16 cellular contexts compared by ENCODE assay signal in genomic region chr22:44179989-44180705, GRCh38. TPM values are rescaled to one million over a fixed set of nuclear protein-coding genes. Genes with fewer than 3 reads are reported as not detected.
DNase-seq lines count a peak whose midpoint lies in the region; ATAC-seq and TF ChIP-seq lines count a peak whose summit lies in the region.
"Had no signal": no experiment of that assay in that cellular context is flagged by ENCODE, and none has a peak within 500 bp of the region (broad histone marks: within the 10 kb centered on the region; RNA-seq: fewer than 3 reads in every experiment).

No MANE protein-coding gene starts in this region.

- no peak for TF ChIP-seq EP300 in stomach (IDR thresholded peaks at IDR 0.05)

- TF ChIP-seq CTCF in CD8-positive, alpha-beta T cell (IDR thresholded peaks at IDR 0.05) = no peak
- TF ChIP-seq CTCF in glutamatergic neuron (IDR thresholded peaks at IDR 0.05; ENCODE audit: partially characterized antibody, unreplicated experiment) (no peak), thyroid gland (IDR thresholded peaks at IDR 0.05) (no peak), stomach (IDR thresholded peaks at IDR 0.05) (no peak)

- peaks cover 34% of the 10 kb centered on the region for H3K4me1 Mint-ChIP-seq in CD8-positive, alpha-beta T cell (ENCODE audit: low read depth)
- H3K4me1 Mint-ChIP-seq in activated CD4-positive, alpha-beta memory T cell treated with anti-CD3 and anti-CD28 coated beads for 36 hours (ENCODE audit: low read depth) = peaks cover 22% of the 10 kb centered on the region
- peaks cover 15 to 33% (median 30%) of the 10 kb centered on the region in 7 donors for H3K4me1 Mint-ChIP-seq in naive thymus-derived CD4-positive, alpha-beta T cell
- no peaks in the 10 kb centered on the region for H3K4me1 Mint-ChIP-seq in glutamatergic neuron (ENCODE audit: low read depth, unreplicated experiment)

- H3K4me3 ChIP-seq in CD8-positive, alpha-beta T cell (ENCODE audit: low read depth, low read length) = no peak overlapping the region
- no peak overlapping the region for H3K4me3 ChIP-seq in naive thymus-derived CD4-positive, alpha-beta T cell (ENCODE audit: low read length)
- H3K4me3 ChIP-seq in thyroid gland (replicated peaks in 1 of 3) (no peak overlapping the region), stomach (no peak overlapping the region)

- peaks cover 22% of the 10 kb centered on the region for H3K4me1 ChIP-seq in CD8-positive, alpha-beta T cell (ENCODE audit: insufficient read depth, low read length)
- peaks cover 11 to 14% of the 10 kb centered on the region in 2 donors for H3K4me1 ChIP-seq in naive thymus-derived CD4-positive, alpha-beta T cell (ENCODE audit: control insufficient read depth in 2 of 2, insufficient read depth in 2 of 2, low read length in 2 of 2)
- H3K4me1 ChIP-seq in thyroid gland (no peaks in the 10 kb centered on the region), stomach (no peaks in the 10 kb centered on the region)
- H3K4me1 ChIP-seq: Caco-2, testis had no signal

- H3K9me3 ChIP-seq in CD8-positive, alpha-beta T cell (ENCODE audit: low read length) = no peaks in the 10 kb centered on the region
- no peaks in the 10 kb centered on the region for H3K9me3 ChIP-seq in naive thymus-derived CD4-positive, alpha-beta T cell (ENCODE audit: control insufficient read depth in 2 of 3, low read length in 3 of 3)
- H3K9me3 ChIP-seq in thyroid gland = no peaks in the 10 kb centered on the region
- no peaks in the 10 kb centered on the region for H3K9me3 ChIP-seq in stomach
- H3K9me3 ChIP-seq: Caco-2, testis had no signal

- no peaks in the 10 kb centered on the region for H3K27me3 ChIP-seq in CD8-positive, alpha-beta T cell (ENCODE audit: insufficient read depth, low read length)
- no peaks in the 10 kb centered on the region for H3K27me3 ChIP-seq in naive thymus-derived CD4-positive, alpha-beta T cell (ENCODE audit: control insufficient read depth in 2 of 2, insufficient read depth in 2 of 2, low read length in 2 of 2)
- H3K27me3 ChIP-seq in thyroid gland (no peaks in the 10 kb centered on the region), stomach (peaks cover 0 to 32% (median 8%) of the 10 kb centered on the region in 3 donors)
- H3K27me3 ChIP-seq: testis had no signal

- no peak overlapping the region for H3K27ac ChIP-seq in CD8-positive, alpha-beta T cell (ENCODE audit: low read depth, low read length)
- H3K27ac ChIP-seq in naive thymus-derived CD4-positive, alpha-beta T cell (ENCODE audit: low read depth, low read length) = peak overlapping the region; percentile 80
- H3K27ac ChIP-seq in thyroid gland (no peak overlapping the region), stomach (peak overlapping the region in 1 of 5 donors; percentile 81)

- no peak for TF ChIP-seq POLR2A in thyroid gland (IDR thresholded peaks at IDR 0.05)
- no peak for TF ChIP-seq POLR2A in stomach (IDR thresholded peaks at IDR 0.05)

- WGBS in thyroid gland, 2 donors = 75 to 83% methylated on average over 5 to 6 of the region's 6 CpGs
- WGBS in stomach, 5 donors = 73 to 78% (median 76%) methylated on average over 6 of the region's 6 CpGs

- peak overlapping the region; percentile 84 for H3K4me3 Mint-ChIP-seq in CD8-positive, alpha-beta T cell
- peak overlapping the region; percentile 86 for H3K4me3 Mint-ChIP-seq in activated CD4-positive, alpha-beta memory T cell treated with anti-CD3 and anti-CD28 coated beads for 36 hours
- H3K4me3 Mint-ChIP-seq in naive thymus-derived CD4-positive, alpha-beta T cell = peak overlapping the region; percentile 84 to 97 (median 92)
- no peak overlapping the region for H3K4me3 Mint-ChIP-seq in glutamatergic neuron (ENCODE audit: unreplicated experiment)

- peak overlapping the region; percentile 97 for H3K27ac Mint-ChIP-seq in CD8-positive, alpha-beta T cell
- H3K27ac Mint-ChIP-seq in activated CD4-positive, alpha-beta memory T cell treated with anti-CD3 and anti-CD28 coated beads for 36 hours = no peak overlapping the region
- peak overlapping the region; percentile 88 to 98 (median 95) for H3K27ac Mint-ChIP-seq in naive thymus-derived CD4-positive, alpha-beta T cell
- H3K27ac Mint-ChIP-seq in glutamatergic neuron (ENCODE audit: unreplicated experiment) = no peak overlapping the region

- H3K27me3 Mint-ChIP-seq in CD8-positive, alpha-beta T cell (ENCODE audit: low read depth) = no peaks in the 10 kb centered on the region
- no peaks in the 10 kb centered on the region for H3K27me3 Mint-ChIP-seq in activated CD4-positive, alpha-beta memory T cell treated with anti-CD3 and anti-CD28 coated beads for 36 hours
- peaks cover 0 to 10% (median 0%) of the 10 kb centered on the region in 5 donors for H3K27me3 Mint-ChIP-seq in naive thymus-derived CD4-positive, alpha-beta T cell
- H3K27me3 Mint-ChIP-seq in glutamatergic neuron (ENCODE audit: unreplicated experiment) = peaks cover 2% of the 10 kb centered on the region

- peaks cover 8% of the 10 kb centered on the region for H3K36me3 ChIP-seq in CD8-positive, alpha-beta T cell (ENCODE audit: insufficient read depth, low read length)
- H3K36me3 ChIP-seq in naive thymus-derived CD4-positive, alpha-beta T cell (ENCODE audit: control insufficient read depth in 2 of 3, insufficient read depth in 3 of 3, low read length in 3 of 3) = peaks cover 0 to 7% (median 0%) of the 10 kb centered on the region in 3 experiments
- H3K36me3 ChIP-seq in thyroid gland (no peaks in the 10 kb centered on the region), stomach (no peaks in the 10 kb centered on the region)

- in situ Hi-C loops in KBM-7 (cut with MboI; ENCODE audit: low pct_unique_long_range_greater_than_20kb, low sequenced_read_pairs) = no loop called here

- intact Hi-C loops in CD8-positive, alpha-beta T cell (cut with DNase I, micrococcal nuclease) = loop anchor here (5.0 to 10.0 kb wide), 8 partner anchors 188 to 525 kb away; partner anchors contain the start of genes EFCAB6 (in 1 of the 2), PRR5 (in 1 of the 2), RTL6 (in 1 of the 2) and SAMM50 (in 1 of the 2)
- intact Hi-C loops in activated CD4-positive, alpha-beta memory T cell treated with anti-CD3 and anti-CD28 coated beads for 36 hours (cut with micrococcal nuclease) = loop anchor here (5.0 kb wide), 2 partner anchors 188 to 502 kb away; no protein-coding TSS in a partner anchor
- intact Hi-C loops in naive thymus-derived CD4-positive, alpha-beta T cell (cut with micrococcal nuclease) = loop anchor here (5.0 to 10.0 kb wide), 9 partner anchors 95 to 522 kb away; partner anchors contain the start of genes RTL6 (in 2 of the 2), EFCAB6 (in 1 of the 2) and PRR5 (in 1 of the 2)
- intact Hi-C loops in thyroid gland (cut with DNase I) = no loop called here
- intact Hi-C loops in stomach (cut with DNase I; ENCODE audit: low total_unique reads) = no loop called here

- CTCF ChIA-PET in CD8-positive, alpha-beta T cell (lab: Charles Lee) = no interaction called here
- CTCF ChIA-PET in activated CD4-positive, alpha-beta memory T cell treated with anti-CD3 and anti-CD28 coated beads for 36 hours (lab: Charles Lee) = no interaction called here
- CTCF ChIA-PET in naive thymus-derived CD4-positive, alpha-beta T cell (lab: Charles Lee) = interaction anchor here (0.9 kb wide), 1 partner anchor 14 kb away, joined by 3 read pairs; no protein-coding TSS in a partner anchor

- H3K36me3 Mint-ChIP-seq in CD8-positive, alpha-beta T cell = peaks cover 23% of the 10 kb centered on the region
- peaks cover 5% of the 10 kb centered on the region for H3K36me3 Mint-ChIP-seq in activated CD4-positive, alpha-beta memory T cell treated with anti-CD3 and anti-CD28 coated beads for 36 hours
- H3K36me3 Mint-ChIP-seq in naive thymus-derived CD4-positive, alpha-beta T cell = peaks cover 0 to 8% (median 0%) of the 10 kb centered on the region in 5 donors
- no peaks in the 10 kb centered on the region for H3K36me3 Mint-ChIP-seq in glutamatergic neuron (ENCODE audit: unreplicated experiment)

- DNase-seq in CD8-positive, alpha-beta T cell = no peak
- DNase-seq in KBM-7 (peak; percentile 36), glutamatergic neuron (no peak), thyroid gland (no peak), stomach (no peak)
- no peak for DNase-seq in activated CD4-positive, alpha-beta memory T cell treated with anti-CD3 and anti-CD28 coated beads for 36 hours
- DNase-seq in naive thymus-derived CD4-positive, alpha-beta T cell = no peak
- DNase-seq: Caco-2, hippocampal formation, left ventricle myocardium superior, NCI-H1436, NCI-H526, occipital lobe, SHP77 treated with DMSO at 0.1 percent for 48 hours had no signal

- ATAC-seq in CD8-positive, alpha-beta T cell = no peak
- no peak for ATAC-seq in naive thymus-derived CD4-positive, alpha-beta T cell
- no peak for ATAC-seq in GM19467 (IDR thresholded peaks at IDR 0.05; ENCODE audit: unreplicated experiment)
- ATAC-seq: left ventricle myocardium superior had no signal

- POLR2A ChIA-PET in CD8-positive, alpha-beta T cell (lab: Charles Lee) = interaction anchor here (0.6 to 1.4 kb wide), 4 partner anchors 9 to 23 kb away, joined by 3 to 5 read pairs (median 4); no protein-coding TSS in a partner anchor
- POLR2A ChIA-PET in activated CD4-positive, alpha-beta memory T cell treated with anti-CD3 and anti-CD28 coated beads for 36 hours (lab: Charles Lee) = interaction anchor here (0.6 to 3.4 kb wide), 3 partner anchors 11 to 156 kb away, joined by 3 to 13 read pairs (median 5); partner anchors contain the start of gene PARVB
- POLR2A ChIA-PET in naive thymus-derived CD4-positive, alpha-beta T cell (lab: Charles Lee) = interaction anchor here (0.6 to 1.2 kb wide), 3 partner anchors 13 to 225 kb away, joined by 3 read pairs; partner anchors contain the start of gene SAMM50

- H3K9me3 Mint-ChIP-seq in CD8-positive, alpha-beta T cell = no peaks in the 10 kb centered on the region
- H3K9me3 Mint-ChIP-seq in activated CD4-positive, alpha-beta memory T cell treated with anti-CD3 and anti-CD28 coated beads for 36 hours = no peaks in the 10 kb centered on the region
- H3K9me3 Mint-ChIP-seq in naive thymus-derived CD4-positive, alpha-beta T cell = no peaks in the 10 kb centered on the region
- peaks cover 1% of the 10 kb centered on the region for H3K9me3 Mint-ChIP-seq in glutamatergic neuron (ENCODE audit: unreplicated experiment)

RNA-seq across cellular contexts. Expression of gene PARVG, which starts 0.6 kb away (rescaled TPM):
- 100 to 1,000 TPM; 122 to 124 TPM for total RNA-seq in CD8-positive, alpha-beta T cell
- 10 to 100 TPM; 58.5 to 59.5 TPM for total RNA-seq in activated CD4-positive, alpha-beta memory T cell treated with anti-CD3 and anti-CD28 coated beads for 36 hours
- total RNA-seq in naive thymus-derived CD4-positive, alpha-beta T cell = 100 to 1,000 TPM; 142 to 209 (median 173) TPM
- 10 to 100 TPM; 36.4 to 57.6 TPM for polyA plus RNA-seq in naive thymus-derived CD4-positive, alpha-beta T cell
- not detected for total RNA-seq in glutamatergic neuron (ENCODE audit: unreplicated experiment)
- total RNA-seq in thyroid gland = 1 to 10 TPM; 2.4 to 7.1 (median 5.5) TPM
- 10 to 100 TPM; 12.3 to 78.2 (median 51.9) TPM for total RNA-seq in stomach
- polyA plus RNA-seq in stomach = 1 to 10 TPM; 5.7 to 7.3 (median 5.9) TPM
- total RNA-seq: Caco-2 had no signal

Comparison
In these comparisons a context has a peak if more than half of its experiments do, and no peak if none do; other contexts are left out.
1. H3K27ac Mint-ChIP-seq: peak in CD8-positive, alpha-beta T cell (single experiment) and naive thymus-derived CD4-positive, alpha-beta T cell (9 of 9); none in activated CD4-positive, alpha-beta memory T cell treated with anti-CD3 and anti-CD28 coated beads for 36 hours (single experiment) and glutamatergic neuron (single experiment).
2. intact Hi-C loops: an anchor here in CD8-positive, alpha-beta T cell (5.0 to 10.0 kb wide), activated CD4-positive, alpha-beta memory T cell treated with anti-CD3 and anti-CD28 coated beads for 36 hours (5.0 kb wide) and naive thymus-derived CD4-positive, alpha-beta T cell (5.0 to 10.0 kb wide); none called in thyroid gland and stomach.